9 cellular contexts compared by ENCODE assay signal in genomic region chrX:17375361-17375630, GRCh38. TPM values are rescaled to one million over a fixed set of nuclear protein-coding genes. Genes with fewer than 3 reads are reported as not detected.
DNase-seq lines count a peak whose midpoint lies in the region; ATAC-seq and TF ChIP-seq lines count a peak whose summit lies in the region.
"Had no signal": no experiment of that assay in that cellular context is flagged by ENCODE, and none has a peak within 500 bp of the region (broad histone marks: within the 10 kb centered on the region; RNA-seq: fewer than 3 reads in every experiment).

No MANE protein-coding gene starts in this region.

- H3K27me3 Mint-ChIP-seq in activated CD4-positive, alpha-beta T cell treated with anti-CD3 and anti-CD28 coated beads for 36 hours = peaks cover 30% of the 10 kb centered on the region

- H3K27ac ChIP-seq in lower lobe of right lung = no peak overlapping the region
- peak overlapping the region; percentile 65 to 84 for H3K27ac ChIP-seq in tibial artery
- no peak overlapping the region for H3K27ac ChIP-seq in SJCRH30

- no peaks in the 10 kb centered on the region for H3K36me3 Mint-ChIP-seq in activated CD4-positive, alpha-beta T cell treated with anti-CD3 and anti-CD28 coated beads for 36 hours (ENCODE audit: low read depth)

- no peaks in the 10 kb centered on the region for H3K27me3 ChIP-seq in lower lobe of right lung (ENCODE audit: low read depth)
- H3K27me3 ChIP-seq in tibial artery = no peaks in the 10 kb centered on the region
- no peaks in the 10 kb centered on the region for H3K27me3 ChIP-seq in SJCRH30

- CTCF ChIA-PET in activated CD4-positive, alpha-beta T cell treated with anti-CD3 and anti-CD28 coated beads for 36 hours (lab: Charles Lee) = no interaction called here

- no peak for TF ChIP-seq CTCF in choroid plexus epithelial cell (conservative IDR thresholded peaks at IDR 0.05; ENCODE audit: low read depth, low read length)
- TF ChIP-seq CTCF in lower lobe of right lung (IDR thresholded peaks at IDR 0.05) = no peak
- TF ChIP-seq CTCF in tibial artery (IDR thresholded peaks at IDR 0.05) = no peak

- peak overlapping the region; percentile 30 for H3K4me3 Mint-ChIP-seq in activated CD4-positive, alpha-beta T cell treated with anti-CD3 and anti-CD28 coated beads for 36 hours

- peak; percentile 4 for DNase-seq in activated CD4-positive, alpha-beta T cell treated with anti-CD3 and anti-CD28 coated beads for 36 hours
- DNase-seq in activated CD4-positive, alpha-beta T cell treated with anti-CD3 and anti-CD28 coated beads for 1 hour = no peak
- no peak for DNase-seq in choroid plexus epithelial cell (ENCODE audit: low read depth)
- no peak for DNase-seq in lower lobe of right lung
- DNase-seq in tibial artery = peak in 1 of 2 donors; percentile 20
- no peak for DNase-seq in NCI-H2227 treated with DMSO at 0.1 percent for 48 hours (lab: John Stamatoyannopoulos, UW)
- no peak for DNase-seq in SJCRH30
- DNase-seq: stimulated activated CD4-positive, alpha-beta T cell treated with anti-CD3 and anti-CD28 coated beads, Interleukin-2, amount 100 ng/mL, for 48 hours had no signal

- no peak for ATAC-seq in activated CD4-positive, alpha-beta T cell treated with anti-CD3 and anti-CD28 coated beads for 36 hours
- ATAC-seq in lower lobe of right lung (no peak), HG02970 (IDR thresholded peaks at IDR 0.05; ENCODE audit: low FRiP score, unreplicated experiment) (no peak)

- POLR2A ChIA-PET in activated CD4-positive, alpha-beta T cell treated with anti-CD3 and anti-CD28 coated beads for 36 hours (lab: Charles Lee) = no interaction called here

- H3K36me3 ChIP-seq in lower lobe of right lung (no peaks in the 10 kb centered on the region), tibial artery (no peaks in the 10 kb centered on the region), SJCRH30 (no peaks in the 10 kb centered on the region)

- peaks cover 13% of the 10 kb centered on the region for H3K4me1 Mint-ChIP-seq in activated CD4-positive, alpha-beta T cell treated with anti-CD3 and anti-CD28 coated beads for 36 hours

- H3K4me3 ChIP-seq in choroid plexus epithelial cell (ENCODE audit: low read depth, low read length) (peak overlapping the region; percentile 60), lower lobe of right lung (peak overlapping the region; percentile 58), tibial artery (peak overlapping the region; percentile 71 to 74), SJCRH30 (no peak overlapping the region)

- H3K9me3 ChIP-seq in lower lobe of right lung (no peaks in the 10 kb centered on the region), tibial artery (no peaks in the 10 kb centered on the region), SJCRH30 (replicated peaks) (no peaks in the 10 kb centered on the region)

- intact Hi-C loops in activated CD4-positive, alpha-beta T cell treated with anti-CD3 and anti-CD28 coated beads for 36 hours (cut with DNase I, micrococcal nuclease) = loop anchor here (5.0 to 10.0 kb wide), 6 partner anchors 37 to 310 kb away; no protein-coding TSS in a partner anchor
- intact Hi-C loops in lower lobe of right lung (cut with DNase I) = no loop called here
- intact Hi-C loops in tibial artery (cut with DNase I; ENCODE audit: low total_unique reads) = loop anchor here (10.0 kb wide), 1 partner anchor 150 kb away; no protein-coding TSS in a partner anchor

- H3K9me3 Mint-ChIP-seq in activated CD4-positive, alpha-beta T cell treated with anti-CD3 and anti-CD28 coated beads for 36 hours (ENCODE audit: low read depth) = no peaks in the 10 kb centered on the region

- H3K4me1 ChIP-seq in lower lobe of right lung (no peaks in the 10 kb centered on the region), tibial artery (no peaks in the 10 kb centered on the region), SJCRH30 (no peaks in the 10 kb centered on the region)

- no peak overlapping the region for H3K27ac Mint-ChIP-seq in activated CD4-positive, alpha-beta T cell treated with anti-CD3 and anti-CD28 coated beads for 36 hours

RNA-seq across cellular contexts. Expression of gene NHS, which starts 0.3 kb away (rescaled TPM):
- 10 to 100 TPM in 1 of 2 experiments, 1 to 10 TPM in 1; 6.7 to 10.2 TPM for total RNA-seq in activated CD4-positive, alpha-beta T cell treated with anti-CD3 and anti-CD28 coated beads for 36 hours
- 2.7 TPM for total RNA-seq in lower lobe of right lung
- total RNA-seq in SJCRH30 (2014; rRNA removed; shearing (Covaris generic)) = 0.51 and 0.56 TPM in 2 replicates

Comparison
In these comparisons a context has a peak if more than half of its experiments do, and no peak if none do; other contexts are left out.
1. H3K27ac ChIP-seq: peak in tibial artery (2 of 2); none in lower lobe of right lung (single experiment) and SJCRH30 (single experiment).